In the genomic region with DNA sequence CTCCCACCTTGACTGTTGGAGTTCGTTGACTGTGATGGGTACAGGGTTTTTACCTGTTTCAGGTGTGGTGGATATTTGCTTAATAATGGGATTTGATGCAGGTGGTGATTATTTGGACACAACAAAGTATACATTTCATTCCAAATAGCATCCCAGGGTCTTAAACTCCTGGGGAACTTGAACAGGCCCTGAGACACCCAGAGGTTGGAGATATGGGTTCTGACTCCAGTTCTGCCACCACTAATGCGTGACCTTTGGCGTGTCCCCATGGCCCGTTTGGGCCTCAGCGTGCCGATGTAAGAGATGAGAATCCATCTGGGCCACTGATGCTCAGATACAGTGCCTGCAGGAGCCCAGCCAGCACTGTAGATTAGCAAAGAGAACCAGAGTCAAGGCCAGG, we compare ENCODE assay signal across 20 cellular contexts.
"Had no signal": no experiment of that assay in that cellular context is flagged by ENCODE, and none has a peak within 500 bp of the region (broad histone marks: within the 10 kb centered on the region; RNA-seq: fewer than 3 reads in every experiment).

No MANE protein-coding gene starts in this region.

- H3K27ac ChIP-seq: colonic mucosa, dorsolateral prefrontal cortex, esophagus squamous epithelium, gastrocnemius medialis, heart right ventricle, left lung, lower lobe of right lung had no signal

- H3K27me3 ChIP-seq: colonic mucosa, dorsolateral prefrontal cortex, esophagus squamous epithelium, gastrocnemius medialis, heart right ventricle, left lung had no signal

- H3K4me3 ChIP-seq: colonic mucosa, dorsolateral prefrontal cortex, esophagus squamous epithelium, gastrocnemius medialis, heart right ventricle, left lung, lower lobe of right lung had no signal

- DNase-seq: cerebellar nuclear complex; colonic mucosa; dermis blood vessel endothelial cell; effector CD4-positive, alpha-beta T cell; effector memory CD4-positive, alpha-beta T cell; esophagus squamous epithelium; foreskin fibroblast; foreskin melanocyte; gastrocnemius medialis; glutamatergic neuron; head of caudate nucleus; heart right ventricle; hippocampal formation; left cardiac atrium; left lung; left ventricle myocardium superior; lower lobe of right lung; mesendoderm; midbrain had no signal

- H3K36me3 ChIP-seq: colonic mucosa, esophagus squamous epithelium, gastrocnemius medialis, heart right ventricle, left lung, lower lobe of right lung had no signal

- H3K4me1 ChIP-seq: colonic mucosa, esophagus squamous epithelium, gastrocnemius medialis, heart right ventricle, left lung, lower lobe of right lung had no signal

- ATAC-seq: gastrocnemius medialis, heart right ventricle, left cardiac atrium, left lung, left ventricle myocardium superior, lower lobe of right lung had no signal

- H3K9me3 ChIP-seq: colonic mucosa, esophagus squamous epithelium, gastrocnemius medialis had no signal
